In the genomic region with DNA sequence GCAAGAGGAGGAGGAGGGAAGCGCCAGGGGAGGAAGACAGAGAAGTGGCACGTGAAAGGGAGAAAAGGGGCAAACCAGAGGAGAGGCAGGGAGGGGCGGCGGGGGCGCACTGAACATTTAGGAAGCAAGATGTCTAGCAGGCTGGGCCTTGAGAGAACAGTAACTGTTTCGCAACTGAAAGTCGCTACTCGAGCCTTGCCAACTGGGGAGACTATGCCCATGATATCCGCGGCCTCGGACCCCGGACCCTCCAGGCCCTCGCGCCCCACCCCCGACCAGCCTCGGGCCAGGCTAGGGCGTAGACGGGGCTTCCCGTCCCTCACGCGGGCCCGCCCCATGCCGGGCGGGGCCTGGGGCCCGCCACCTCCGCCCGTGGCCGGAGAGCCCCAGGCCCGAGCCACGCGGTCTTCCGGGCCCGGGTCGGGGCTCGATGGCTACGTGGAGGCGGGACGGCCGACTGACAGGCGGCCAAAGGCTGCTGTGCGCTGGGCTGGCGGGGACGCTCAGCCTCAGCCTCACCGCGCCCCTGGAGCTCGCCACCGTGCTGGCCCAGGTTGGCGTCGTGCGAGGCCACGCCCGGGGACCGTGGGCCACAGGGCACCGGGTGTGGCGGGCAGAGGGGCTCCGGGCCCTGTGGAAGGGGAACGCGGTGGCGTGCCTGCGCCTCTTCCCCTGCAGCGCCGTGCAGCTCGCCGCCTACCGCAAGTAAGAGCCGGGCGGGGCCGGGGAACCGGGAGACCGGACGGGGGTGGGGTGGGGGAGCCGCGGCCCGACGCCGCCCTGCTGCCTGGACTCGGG, we compare ENCODE assay signal across 8 cellular contexts. TPM values are rescaled to one million over a fixed set of nuclear protein-coding genes. Genes with fewer than 3 reads are reported as not detected.
DNase-seq lines count a peak whose midpoint lies in the region; ATAC-seq and TF ChIP-seq lines count a peak whose summit lies in the region.

Gene SLC25A43 (plus strand): TSS at position 363 of the 798 bp plus-strand sequence. CDS start 68 bp downstream, at position 431.

- H3K4me1 ChIP-seq in mammary epithelial cell (ENCODE audit: insufficient read depth, low read length), result peaks cover 10% of the 10 kb centered on the region

- H3K4me3 ChIP-seq in mammary epithelial cell (replicated peaks in 1 of 3; ENCODE audit: insufficient read depth in 1 of 3, low read depth in 2 of 3, low read length in 3 of 3), result peak within 1 kb of the TSS; percentile 50 to 66 (median 56)

- H3K27me3 Mint-ChIP-seq in CD4-positive, alpha-beta T cell, result no peaks in the 10 kb centered on the region

- no peaks in the 10 kb centered on the region for H3K27me3 ChIP-seq in CD4-positive, alpha-beta T cell (ENCODE audit: control insufficient read depth, insufficient read depth, low read length)
- H3K27me3 ChIP-seq in mammary epithelial cell (ENCODE audit: insufficient read depth, low read length), result no peaks in the 10 kb centered on the region

- CTCF ChIA-PET in CD4-positive, alpha-beta T cell (lab: Charles Lee), result no interaction called here
- CTCF ChIA-PET in mammary epithelial cell (lab: Charles Lee; ENCODE audit: low non-redundant PET), result interaction anchor here (0.6 kb wide), 1 partner anchor 142 kb away, joined by 11 read pairs; no protein-coding TSS in a partner anchor

- H3K27ac ChIP-seq in CD4-positive, alpha-beta T cell (ENCODE audit: low read depth, low read length), result no peak within 1 kb of the TSS
- peak within 1 kb of the TSS; percentile 33 for H3K27ac ChIP-seq in mammary epithelial cell (ENCODE audit: insufficient read depth, low read depth, low read length)

- H3K79me2 ChIP-seq in mammary epithelial cell (ENCODE audit: insufficient read depth, low read length), result peaks cover 44% of the 10 kb centered on the region

- peak within 1 kb of the TSS; percentile 73 for H3K4me2 ChIP-seq in mammary epithelial cell (ENCODE audit: insufficient read depth, low read depth, low read length)

- WGBS in mammary epithelial cell (ENCODE audit: low coverage, missing lambda C conversion rate), result 19% methylated on average over 8 of the region's 77 CpGs

- H3K36me3 ChIP-seq in mammary epithelial cell (ENCODE audit: insufficient read depth, low read length), result no peaks in the 10 kb centered on the region

- peak within 1 kb of the TSS; percentile 96 for H3K4me3 Mint-ChIP-seq in CD4-positive, alpha-beta T cell

- no peak for TF ChIP-seq CTCF in CD4-positive, alpha-beta T cell (IDR thresholded peaks at IDR 0.05)
- TF ChIP-seq CTCF in mammary epithelial cell (conservative IDR thresholded peaks at IDR 0.05 in 1 of 2, IDR thresholded peaks at IDR 0.05 in 1 of 2; ENCODE audit: extremely low read depth in 1 of 2, insufficient read depth in 1 of 2, low read depth in 1 of 2, low read length in 2 of 2), result no peak

- H3K27ac Mint-ChIP-seq in CD4-positive, alpha-beta T cell, result peak within 1 kb of the TSS; percentile 79

- peak within 1 kb of the TSS; percentile 69 for H3K9ac ChIP-seq in mammary epithelial cell (ENCODE audit: insufficient read depth, low read length)

- no peaks in the 10 kb centered on the region for H3K9me3 Mint-ChIP-seq in CD4-positive, alpha-beta T cell

- peak within 1 kb of the TSS; percentile 71 for H2AFZ ChIP-seq in mammary epithelial cell (ENCODE audit: low read depth, low read length)

- in situ Hi-C loops in mammary epithelial cell (cut with MboI; ENCODE audit: low sequenced_read_pairs in 2 of 2), result no loop called here

- peaks cover 17% of the 10 kb centered on the region for H3K4me1 Mint-ChIP-seq in CD4-positive, alpha-beta T cell (ENCODE audit: low read depth)

- intact Hi-C loops in CD4-positive, alpha-beta T cell (cut with DNase I, micrococcal nuclease), result no loop called here
- intact Hi-C loops in mammary epithelial cell (cut with micrococcal nuclease), result no loop called here

- no peaks in the 10 kb centered on the region for H3K36me3 Mint-ChIP-seq in CD4-positive, alpha-beta T cell (ENCODE audit: low read depth)

- ATAC-seq in CD4-positive, alpha-beta T cell (ENCODE audit: poor library complexity), result peak; percentile 79
- ATAC-seq in GM19328 (IDR thresholded peaks at IDR 0.05; ENCODE audit: unreplicated experiment) (peak; percentile 87), HG03378 (IDR thresholded peaks at IDR 0.05; ENCODE audit: unreplicated experiment) (peak; percentile 58)

- POLR2A ChIA-PET in CD4-positive, alpha-beta T cell (lab: Charles Lee), result interaction anchor here (0.7 kb wide), 1 partner anchor 69 kb away, joined by 4 read pairs; the partner anchor contains the start of gene SLC25A5

- peak in 9 of 10 experiments; percentile 3 to 36 (median 8) for DNase-seq in CD4-positive, alpha-beta T cell
- DNase-seq in T-helper 2 cell, result peak; percentile 1 to 45 (median 8)
- peak; percentile 11 for DNase-seq in mammary epithelial cell
- peak; percentile 55 for DNase-seq in islet precursor cell
- DNase-seq in stimulated activated CD4-positive, alpha-beta T cell treated with anti-CD3 and anti-CD28 coated beads, Interleukin-15, amount 100 ng/mL, for 24 hours, result peak; percentile 46
- no peak for DNase-seq in GM19240 (ENCODE audit: insufficient read length, low spot score)

- no peaks in the 10 kb centered on the region for H4K20me1 ChIP-seq in mammary epithelial cell (ENCODE audit: insufficient read depth, low read length)

- dilution Hi-C loops in mammary epithelial cell (cut with HindIII; ENCODE audit: low sequenced_read_pairs), result no loop called here

- BruUV-seq in mammary epithelial cell (replicated peaks; lab: Mats Ljungman, UMichigan), result no TSS peak

- H3K9me3 ChIP-seq in CD4-positive, alpha-beta T cell (ENCODE audit: control insufficient read depth, low read length), result no peaks in the 10 kb centered on the region
- H3K9me3 ChIP-seq in mammary epithelial cell (replicated peaks; ENCODE audit: insufficient read depth, low read length), result no peaks in the 10 kb centered on the region

RNA-seq across cellular contexts. Expression of gene SLC25A43, which starts in this region (rescaled TPM):
- total RNA-seq in CD4-positive, alpha-beta T cell, result 1 to 10 TPM in 1 of 2 experiments, under 1 TPM in 1; 0.91 to 1.0 TPM
- 10 to 100 TPM; 18.9 to 20.7 TPM for total RNA-seq in mammary epithelial cell
- polyA plus RNA-seq in mammary epithelial cell, result 19.4 TPM
- 23.0 TPM for polyA minus RNA-seq in mammary epithelial cell

Comparison
In these comparisons a context has a peak if more than half of its experiments do, and no peak if none do; other contexts are left out.
1. RNA of gene SLC25A43 (total RNA-seq): 18.9 to 20.7 TPM in mammary epithelial cell; 0.91 to 1.0 TPM in CD4-positive, alpha-beta T cell; every median in the first group is over 4 times any median in the second.
2. Peak in every context shown above with its lines, with median percentiles within 50 percentile points of each other: ATAC-seq.